8 cellular contexts compared by ENCODE assay signal in genomic region chr6:154732538-154732823, GRCh38. TPM values are rescaled to one million over a fixed set of nuclear protein-coding genes. Genes with fewer than 3 reads are reported as not detected.
A peak's percentile ranks its signal among the peaks of the same experiment; 100 is the strongest.
DNase-seq lines count a peak whose midpoint lies in the region; ATAC-seq and TF ChIP-seq lines count a peak whose summit lies in the region.

No MANE protein-coding gene starts in this region.

- no peak for ATAC-seq in activated CD4-positive, CD25-positive, alpha-beta regulatory T cell treated with anti-CD3 and anti-CD28 coated beads, Interleukin-2, amount 50 U/mL, for 24 hours
- ATAC-seq in HG03025 (IDR thresholded peaks at IDR 0.05; ENCODE audit: low FRiP score, unreplicated experiment) (no peak), HG03520 (IDR thresholded peaks at IDR 0.05; ENCODE audit: unreplicated experiment) (no peak)

- BruUV-seq in A673 (replicated peaks; lab: Mats Ljungman, UMichigan) = no TSS peak

- H3K36me3 ChIP-seq in A673 (ENCODE audit: insufficient read depth, low read length, poor library complexity, severe bottlenecking) = no peaks in the 10 kb centered on the region
- H3K36me3 ChIP-seq in HUES64 (ENCODE audit: insufficient read depth, low read length) = peaks cover 13% of the 10 kb centered on the region

- POLR2A ChIA-PET in A673 (lab: Charles Lee; ENCODE audit: low non-redundant PET) = interaction anchor here (0.6 kb wide), 1 partner anchor 88 kb away, joined by 4 read pairs; no protein-coding TSS in a partner anchor

- peak overlapping the region; percentile 96 for H3K27ac Mint-ChIP-seq in mesothelial cell of epicardium

- DNase-seq in A673 (ENCODE audit: low spot score) = no peak
- DNase-seq in T47D (ENCODE audit: low read depth in 1 of 2, low spot score in 1 of 2) = peak; percentile 12 to 56
- no peak for DNase-seq in mesothelial cell of epicardium (ENCODE audit: low spot score in 2 of 2, unreplicated experiment in 2 of 2)
- no peak for DNase-seq in posterior cingulate gyrus

- H3K4me3 ChIP-seq in A673 (ENCODE audit: low read depth, low read length, poor library complexity, severe bottlenecking) (peak overlapping the region; percentile 78), HUES64 (ENCODE audit: low read length) (peak overlapping the region; percentile 83)

- CTCF ChIA-PET in A673 (lab: Charles Lee) = no interaction called here

- no peaks in the 10 kb centered on the region for H3K27me3 Mint-ChIP-seq in mesothelial cell of epicardium (ENCODE audit: low read depth)

- H3K9ac ChIP-seq in HUES64 (ENCODE audit: low read depth, low read length) = peak overlapping the region; percentile 96

- in situ Hi-C loops in T47D (cut with HindIII; ENCODE audit: low pct_unique_long_range_greater_than_20kb, low sequenced_read_pairs) = no loop called here

- peaks cover 2% of the 10 kb centered on the region for H3K36me3 Mint-ChIP-seq in mesothelial cell of epicardium

- TF ChIP-seq CTCF in A673 (conservative IDR thresholded peaks at IDR 0.05; ENCODE audit: low read depth, low read length) = no peak
- no peak for TF ChIP-seq CTCF in mesothelial cell of epicardium (IDR thresholded peaks at IDR 0.05; ENCODE audit: unreplicated experiment)

- no peaks in the 10 kb centered on the region for H3K9me3 Mint-ChIP-seq in mesothelial cell of epicardium

- H3K4me1 ChIP-seq in A673 (ENCODE audit: insufficient read depth, low read length, poor library complexity, severe bottlenecking) (peaks cover 13% of the 10 kb centered on the region), HUES64 (ENCODE audit: insufficient read depth, low read length) (peaks cover 22% of the 10 kb centered on the region)

- peaks cover 41% of the 10 kb centered on the region for H3K4me1 Mint-ChIP-seq in mesothelial cell of epicardium

- H3K4me3 Mint-ChIP-seq in mesothelial cell of epicardium = peak overlapping the region; percentile 81

- intact Hi-C loops in A673 (cut with micrococcal nuclease; ENCODE audit: unreplicated experiment) (loop anchor here (5.0 kb wide), 1 partner anchor 220 kb away; the partner anchor contains the start of gene CNKSR3), posterior cingulate gyrus (cut with DNase I) (loop anchor here (2.0 to 5.0 kb wide), 3 partner anchors 55 to 580 kb away; partner anchors contain the start of gene TFB1M)

- H3K27me3 ChIP-seq in A673 (replicated peaks; ENCODE audit: insufficient read depth, low read depth, low read length, poor library complexity) (no peaks in the 10 kb centered on the region), HUES64 (ENCODE audit: insufficient read depth, low read length) (no peaks in the 10 kb centered on the region)

- peak overlapping the region; percentile 97 for H3K27ac ChIP-seq in A673 (ENCODE audit: low read depth, low read length, poor library complexity, severe bottlenecking)
- peak overlapping the region; percentile 99 for H3K27ac ChIP-seq in HUES64 (ENCODE audit: low read depth, low read length)

- WGBS in HUES64 = 46% methylated on average over 8 of the region's 8 CpGs

- no peaks in the 10 kb centered on the region for H3K9me3 ChIP-seq in A673 (ENCODE audit: low read depth, low read length, poor library complexity, severe bottlenecking)
- no peaks in the 10 kb centered on the region for H3K9me3 ChIP-seq in HUES64 (ENCODE audit: insufficient read depth, low read depth, low read length)

RNA-seq across cellular contexts. Expression of gene SCAF8, which starts 0.7 kb away (rescaled TPM):
- total RNA-seq in A673 (2021) (49.5 and 51.5 TPM in 2 replicates), mesothelial cell of epicardium (75.8 to 79.9 TPM (median 76.7 TPM) in 3 replicates)
- 30.6 TPM for polyA plus RNA-seq in HUES64 (2013, experiment 1 of 2)
- 34.7 TPM for polyA plus RNA-seq in HUES64 (2013, experiment 2 of 2)

Comparison
In these comparisons a context has a peak if more than half of its experiments do, and no peak if none do; other contexts are left out.
1. DNase-seq: peak in T47D (2 of 2); none in A673 (single experiment), mesothelial cell of epicardium (0 of 2) and posterior cingulate gyrus (0 of 10).